In genomic region chr2:142687509-142687908, GRCh38 we compare ENCODE assay signal across 10 cellular contexts.
"Had no signal": no experiment of that assay in that cellular context is flagged by ENCODE, and none has a peak within 500 bp of the region (broad histone marks: within the 10 kb centered on the region; RNA-seq: fewer than 3 reads in every experiment).

No MANE protein-coding gene starts in this region.

- H3K9me3 ChIP-seq: HAP-1 had no signal

- DNase-seq: GM23248, GOT3, H7, H9, HCEC 1CT, HFFc6 had no signal

- H3K27ac ChIP-seq: GM23248 had no signal

- H3K4me3 ChIP-seq: GM23248, HAP-1 had no signal

- H2AFZ ChIP-seq: GM23248 had no signal

- ATAC-seq: HCT116 had no signal

- H3K9me3 Mint-ChIP-seq: H9, HFFc6 had no signal

- FAIRE-seq: H1, H54 had no signal

- H3K36me3 ChIP-seq: HAP-1 had no signal

- H3K9ac ChIP-seq: GM23248 had no signal

- H3K27ac Mint-ChIP-seq: H9, HFFc6 had no signal

- H3K4me3 Mint-ChIP-seq: H9, HFFc6 had no signal

- H3K4me1 ChIP-seq: HAP-1 had no signal
